ENCODE assay signal across 8 cellular contexts in the genomic region with DNA sequence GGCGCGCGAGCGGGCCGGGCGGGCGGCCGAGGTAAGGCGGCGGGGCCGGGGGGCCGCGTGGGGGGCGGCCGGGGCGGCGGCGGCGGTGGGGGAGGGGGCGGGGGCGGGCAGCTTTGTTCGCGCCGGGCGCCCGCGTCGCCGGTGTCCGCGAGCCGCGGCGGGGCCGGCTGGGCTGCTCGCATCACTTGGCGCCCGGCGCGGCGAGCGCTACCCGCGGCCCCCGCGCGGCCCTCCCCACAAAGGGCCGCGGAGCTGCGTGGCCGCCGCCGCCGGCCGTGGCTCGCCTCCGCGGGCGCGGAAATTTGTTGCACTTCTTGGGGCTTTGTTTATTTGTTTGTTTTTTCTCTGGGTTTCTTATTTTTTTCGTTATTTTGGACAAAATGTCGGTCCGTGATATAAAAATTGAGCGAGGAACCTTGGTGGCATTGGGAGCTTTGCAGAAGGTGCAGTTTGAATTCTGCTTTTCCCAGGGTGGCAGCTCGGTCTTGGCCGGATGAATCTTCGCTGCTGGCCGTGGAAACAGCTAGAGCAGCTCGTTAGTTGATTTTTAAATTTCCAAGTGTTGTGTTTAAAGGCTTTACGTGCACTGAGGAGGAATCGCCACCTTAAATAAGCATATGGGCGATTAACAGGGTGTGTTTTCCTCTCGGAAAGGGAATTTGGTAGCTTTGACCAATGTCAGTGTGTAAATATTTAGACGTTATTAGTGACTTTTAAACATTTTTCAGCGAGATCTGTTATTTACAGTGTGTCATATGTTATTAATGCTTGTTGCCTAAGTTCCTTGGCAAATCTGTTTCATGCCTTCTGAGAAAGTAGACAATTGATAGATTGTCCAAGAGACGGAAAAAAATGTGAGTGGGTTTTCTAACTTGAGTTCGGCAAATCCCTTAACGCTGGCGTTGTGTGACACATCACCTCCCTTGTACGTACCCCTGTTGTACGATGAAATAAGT. TPM values are rescaled to one million over a fixed set of nuclear protein-coding genes. Genes with fewer than 3 reads are reported as not detected.
DNase-seq lines count a peak whose midpoint lies in the region; ATAC-seq and TF ChIP-seq lines count a peak whose summit lies in the region.

No MANE protein-coding gene starts in this region.

- H3K4me3 ChIP-seq in SU-DHL-6 (ENCODE audit: insufficient read depth, low read length, poor library complexity, severe bottlenecking) = peak overlapping the region; percentile 78
- peak overlapping the region; percentile 72 for H3K4me3 ChIP-seq in kidney epithelial cell (ENCODE audit: low read depth, low read length)

- no peaks in the 10 kb centered on the region for H4K20me1 ChIP-seq in SU-DHL-6 (ENCODE audit: low read depth, low read length)

- ATAC-seq in HG03280 (IDR thresholded peaks at IDR 0.05; ENCODE audit: unreplicated experiment) = peak; percentile 13

- H3K27ac ChIP-seq in SU-DHL-6 (ENCODE audit: low read depth, low read length) = peak overlapping the region; percentile 8
- peak overlapping the region; percentile 90 for H3K27ac ChIP-seq in caudate nucleus (ENCODE audit: low read depth, low read length)

- H2AFZ ChIP-seq in SU-DHL-6 (ENCODE audit: low read depth, low read length, severe bottlenecking) = peak overlapping the region; percentile 38

- peak; percentile 18 for DNase-seq in SKM-1 treated with dmso at 0.1 percent for 144 hours (lab: John Stamatoyannopoulos, UW; ENCODE audit: unreplicated experiment)
- no peak for DNase-seq in SKM-1 (lab: John Stamatoyannopoulos, UW; ENCODE audit: unreplicated experiment)
- DNase-seq in caudate nucleus (lab: John Stamatoyannopoulos, UW) = peak in 32 of 61 donors; percentile 2 to 74 (median 35)
- DNase-seq in kidney epithelial cell (ENCODE audit: low read depth) = no peak
- peak; percentile 2 for DNase-seq in stimulated activated CD4-positive, alpha-beta T cell treated with anti-CD3 and anti-CD28 coated beads, Interleukin-12 subunit alpha, Interleukin-12 subunit beta, amount 100 ng/mL, for 4 hours
- DNase-seq in mucosa of gallbladder (ENCODE audit: low spot score) = no peak

- peak overlapping the region; percentile 71 for H3K4me2 ChIP-seq in SU-DHL-6 (ENCODE audit: low read depth, low read length, poor library complexity, severe bottlenecking)

- no peaks in the 10 kb centered on the region for H3K9me2 ChIP-seq in SU-DHL-6 (replicated peaks; ENCODE audit: insufficient read depth, low read length)

- no peak for TF ChIP-seq CTCF in SU-DHL-6 (IDR thresholded peaks at IDR 0.05; ENCODE audit: insufficient read depth, low read length, poor library complexity, severe bottlenecking)
- no peak for TF ChIP-seq CTCF in kidney epithelial cell (IDR thresholded peaks at IDR 0.05; ENCODE audit: insufficient read depth, low read length, poor library complexity, severe bottlenecking)

- H3K79me2 ChIP-seq in SU-DHL-6 (ENCODE audit: insufficient read depth, low read length) = peaks cover 25% of the 10 kb centered on the region; the same call in 1 of the 2 replicates

- H3K9ac ChIP-seq in SU-DHL-6 (ENCODE audit: low read length) = peak overlapping the region; percentile 74

- H3F3A ChIP-seq in SU-DHL-6 (ENCODE audit: insufficient read depth) = peaks cover 29% of the 10 kb centered on the region

- H3K36me3 ChIP-seq in SU-DHL-6 (ENCODE audit: low read length) = peaks cover 28% of the 10 kb centered on the region
- H3K36me3 ChIP-seq in kidney epithelial cell (ENCODE audit: control insufficient read depth, insufficient read depth, low read length) = no peaks in the 10 kb centered on the region

- no peaks in the 10 kb centered on the region for H3K27me3 ChIP-seq in SU-DHL-6 (ENCODE audit: low read length)
- no peaks in the 10 kb centered on the region for H3K27me3 ChIP-seq in kidney epithelial cell (ENCODE audit: control insufficient read depth, insufficient read depth, low read length)

- no peaks in the 10 kb centered on the region for H3K9me3 ChIP-seq in SU-DHL-6 (ENCODE audit: insufficient read depth, low read length)

RNA-seq across cellular contexts. Expression of gene UBE2E3, which starts 0.8 kb away (rescaled TPM):
- total RNA-seq in kidney epithelial cell (74.6 and 84.7 TPM in 2 replicates), mucosa of gallbladder (71.8 TPM)

Comparison
In these comparisons a context has a peak if more than half of its experiments do, and no peak if none do; other contexts are left out.
1. DNase-seq: peak in SKM-1 treated with dmso at 0.1 percent for 144 hours (single experiment), caudate nucleus (32 of 61) and stimulated activated CD4-positive, alpha-beta T cell treated with anti-CD3 and anti-CD28 coated beads, Interleukin-12 subunit alpha, Interleukin-12 subunit beta, amount 100 ng/mL, for 4 hours (single experiment); none in SKM-1 (single experiment), kidney epithelial cell (single experiment) and mucosa of gallbladder (single experiment).